In the genomic region with DNA sequence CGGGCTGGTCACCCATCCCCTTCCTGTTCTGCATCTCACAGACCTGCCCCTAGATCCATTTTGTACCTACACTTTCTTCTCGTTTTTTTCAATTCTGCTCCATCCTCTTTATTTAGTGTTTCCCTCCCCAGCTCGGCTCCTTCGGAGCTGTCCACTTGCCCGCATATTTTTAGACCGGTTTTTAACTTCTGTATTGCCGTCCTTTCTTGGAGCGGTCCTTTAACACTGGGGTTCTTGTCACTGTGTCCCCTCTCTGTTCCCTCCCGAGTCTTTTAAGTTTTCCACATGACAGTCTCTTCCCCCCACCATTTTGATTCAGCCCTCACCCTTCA, we compare ENCODE assay signal across 9 cellular contexts. TPM values are rescaled to one million over a fixed set of nuclear protein-coding genes. Genes with fewer than 3 reads are reported as not detected.
A peak's percentile ranks its signal among the peaks of the same experiment; 100 is the strongest.
DNase-seq lines count a peak whose midpoint lies in the region; ATAC-seq, FAIRE-seq and TF ChIP-seq lines count a peak whose summit lies in the region.
"Had no signal": no experiment of that assay in that cellular context is flagged by ENCODE, and none has a peak within 500 bp of the region (broad histone marks: within the 10 kb centered on the region; RNA-seq: fewer than 3 reads in every experiment).

No MANE protein-coding gene starts in this region.

- no peaks in the 10 kb centered on the region for H3F3A ChIP-seq in OCI-LY1 (ENCODE audit: insufficient read depth, low read length)

- no peaks in the 10 kb centered on the region for H3K9me2 ChIP-seq in OCI-LY1 (ENCODE audit: low read depth, low read length)

- ATAC-seq in GM21360 (IDR thresholded peaks at IDR 0.05; ENCODE audit: unreplicated experiment), result no peak
- ATAC-seq in naive thymus-derived CD8-positive, alpha-beta T cell, result no peak

- no peak for FAIRE-seq in RCC 7860 (lab: Jason Lieb, UNC)

- H3K9ac ChIP-seq in OCI-LY1 (ENCODE audit: low read length), result peak overlapping the region; percentile 81
- no peak overlapping the region for H3K9ac ChIP-seq in parathyroid adenoma

- no peak for DNase-seq in CD4-positive, alpha-beta memory T cell
- DNase-seq in RCC 7860 (ENCODE audit: low spot score) (no peak), NCI-H748 treated with DMSO at 0.1 percent for 48 hours (lab: John Stamatoyannopoulos, UW) (no peak)
- DNase-seq in naive thymus-derived CD8-positive, alpha-beta T cell, result no peak
- DNase-seq: activated T-cell treated with anti-CD3 and anti-CD28 coated beads for 4 hours had no signal

- H4K20me1 ChIP-seq in OCI-LY1 (ENCODE audit: insufficient read depth, low read length), result no peaks in the 10 kb centered on the region

- H3K27ac ChIP-seq in CD4-positive, alpha-beta memory T cell (ENCODE audit: low read depth, low read length), result peak overlapping the region; percentile 49
- H3K27ac ChIP-seq in OCI-LY1 (ENCODE audit: low read depth, low read length, poor library complexity, severe bottlenecking), result peak overlapping the region; percentile 46
- H3K27ac ChIP-seq in esophagus (ENCODE audit: low read depth in 2 of 2, low read length in 1 of 2), result peak overlapping the region; percentile 97 to 98
- H3K27ac ChIP-seq in parathyroid adenoma, result peak overlapping the region; percentile 65

- H3K4me1 Mint-ChIP-seq in CD4-positive, alpha-beta memory T cell, result peaks cover 11 to 32% (median 21%) of the 10 kb centered on the region in 4 donors
- peaks cover 5 to 29% (median 21%) of the 10 kb centered on the region in 4 donors for H3K4me1 Mint-ChIP-seq in naive thymus-derived CD8-positive, alpha-beta T cell

- H3K4me2 ChIP-seq in OCI-LY1 (ENCODE audit: low read length) (peak overlapping the region; percentile 89), parathyroid adenoma (ENCODE audit: low read length) (peak overlapping the region; percentile 69)

- CTCF ChIA-PET in CD4-positive, alpha-beta memory T cell (lab: Charles Lee; ENCODE audit: partially characterized antibody), result interaction anchor here (1.4 to 3.1 kb wide), 3 partner anchors 126 to 151 kb away, joined by 3 to 15 read pairs (median 11); no protein-coding TSS in a partner anchor

- peaks cover 70% of the 10 kb centered on the region for H3K4me1 ChIP-seq in CD4-positive, alpha-beta memory T cell (ENCODE audit: insufficient read depth, low read length)
- H3K4me1 ChIP-seq in OCI-LY1 (ENCODE audit: insufficient read depth, low read length, severe bottlenecking), result peaks cover 54% of the 10 kb centered on the region
- H3K4me1 ChIP-seq in esophagus (ENCODE audit: control insufficient read depth in 2 of 2, insufficient read depth in 2 of 2, low read length in 1 of 2), result peaks cover 4 to 18% of the 10 kb centered on the region in 2 donors
- peaks cover 32% of the 10 kb centered on the region for H3K4me1 ChIP-seq in parathyroid adenoma

- H3K79me2 ChIP-seq in OCI-LY1 (ENCODE audit: insufficient read depth, low read length) (peaks cover 61% of the 10 kb centered on the region), parathyroid adenoma (peaks cover 40% of the 10 kb centered on the region)

- no peak overlapping the region for H3K27ac Mint-ChIP-seq in CD4-positive, alpha-beta memory T cell
- H3K27ac Mint-ChIP-seq in naive thymus-derived CD8-positive, alpha-beta T cell, result no peak overlapping the region

- no peaks in the 10 kb centered on the region for H3K27me3 Mint-ChIP-seq in CD4-positive, alpha-beta memory T cell
- no peaks in the 10 kb centered on the region for H3K27me3 Mint-ChIP-seq in naive thymus-derived CD8-positive, alpha-beta T cell

- intact Hi-C loops in CD4-positive, alpha-beta memory T cell (cut with micrococcal nuclease), result loop anchor here (5.0 kb wide), 2 partner anchors 75 to 380 kb away; no protein-coding TSS in a partner anchor

- H3K4me3 ChIP-seq in CD4-positive, alpha-beta memory T cell (ENCODE audit: low read length in 2 of 2), result peak overlapping the region; percentile 68 to 71
- H3K4me3 ChIP-seq in OCI-LY1 (ENCODE audit: low read depth, low read length, poor library complexity, severe bottlenecking) (peak overlapping the region; percentile 77), esophagus (ENCODE audit: low read depth in 1 of 2, low read length in 2 of 2) (peak overlapping the region; percentile 67 to 94), parathyroid adenoma (ENCODE audit: low read depth, low read length) (peak overlapping the region; percentile 56)

- no peak overlapping the region for H2AFZ ChIP-seq in OCI-LY1 (ENCODE audit: low read length)
- H2AFZ ChIP-seq in parathyroid adenoma, result no peak overlapping the region

- H3K9me3 ChIP-seq in CD4-positive, alpha-beta memory T cell (ENCODE audit: control insufficient read depth in 1 of 2, low read length in 2 of 2), result no peaks in the 10 kb centered on the region
- H3K9me3 ChIP-seq in OCI-LY1 (ENCODE audit: low read length), result no peaks in the 10 kb centered on the region
- H3K9me3 ChIP-seq in esophagus (ENCODE audit: control insufficient read depth in 2 of 2, insufficient read depth in 1 of 2, low read depth in 1 of 2, low read length in 1 of 2), result no peaks in the 10 kb centered on the region
- no peaks in the 10 kb centered on the region for H3K9me3 ChIP-seq in parathyroid adenoma (ENCODE audit: control insufficient read depth, low read length)

- no peaks in the 10 kb centered on the region for H3K36me3 ChIP-seq in CD4-positive, alpha-beta memory T cell (ENCODE audit: insufficient read depth, low read length)
- H3K36me3 ChIP-seq in OCI-LY1 (ENCODE audit: insufficient read depth, low read length), result 0 out of 2 replicates have a peak, but pooled peaks cover 3% of the 10 kb centered on the region
- peaks cover 0 to 2% of the 10 kb centered on the region in 2 donors for H3K36me3 ChIP-seq in esophagus (ENCODE audit: control insufficient read depth in 2 of 2, insufficient read depth in 2 of 2, low read length in 1 of 2)
- H3K36me3 ChIP-seq in parathyroid adenoma (ENCODE audit: control insufficient read depth, insufficient read depth, low read length), result no peaks in the 10 kb centered on the region

- TF ChIP-seq CTCF in OCI-LY1 (IDR thresholded peaks at IDR 0.05; ENCODE audit: low read length), result no peak
- no peak for TF ChIP-seq CTCF in parathyroid adenoma (IDR thresholded peaks at IDR 0.05)

- WGBS in esophagus, 2 donors, result 13 to 16% methylated on average over 9 of the region's 9 CpGs

- H3K36me3 Mint-ChIP-seq in CD4-positive, alpha-beta memory T cell, result peaks cover 5% of the 10 kb centered on the region in 2 donors
- peaks cover 0 to 3% (median 0%) of the 10 kb centered on the region in 3 donors for H3K36me3 Mint-ChIP-seq in naive thymus-derived CD8-positive, alpha-beta T cell

- no peak overlapping the region for H3K4me3 Mint-ChIP-seq in CD4-positive, alpha-beta memory T cell
- H3K4me3 Mint-ChIP-seq in naive thymus-derived CD8-positive, alpha-beta T cell, result no peak overlapping the region

- H3K27me3 ChIP-seq in CD4-positive, alpha-beta memory T cell (ENCODE audit: insufficient read depth, low read length), result no peaks in the 10 kb centered on the region
- no peaks in the 10 kb centered on the region for H3K27me3 ChIP-seq in OCI-LY1 (ENCODE audit: insufficient read depth, low read length)
- no peaks in the 10 kb centered on the region for H3K27me3 ChIP-seq in esophagus (ENCODE audit: control insufficient read depth in 1 of 2, insufficient read depth in 2 of 2, low read length in 2 of 2)
- H3K27me3 ChIP-seq in parathyroid adenoma (ENCODE audit: control insufficient read depth, insufficient read depth, low read length), result no peaks in the 10 kb centered on the region

- POLR2A ChIA-PET in CD4-positive, alpha-beta memory T cell (lab: Charles Lee; ENCODE audit: partially characterized antibody), result interaction anchor here (1.3 to 4.0 kb wide), 5 partner anchors 10 to 151 kb away, joined by 3 to 36 read pairs (median 4); no protein-coding TSS in a partner anchor
- POLR2A ChIA-PET in naive thymus-derived CD8-positive, alpha-beta T cell (lab: Charles Lee), result interaction anchor here (1.8 kb wide), 1 partner anchor 251 kb away, joined by 5 read pairs; the partner anchor contains the start of gene ZC3H4

- H3K9me3 Mint-ChIP-seq in CD4-positive, alpha-beta memory T cell, result no peaks in the 10 kb centered on the region
- H3K9me3 Mint-ChIP-seq in naive thymus-derived CD8-positive, alpha-beta T cell, result peaks cover 0 to 1% (median 0%) of the 10 kb centered on the region in 9 donors

RNA-seq across cellular contexts. Expression of gene ARHGAP35, which starts 1.7 kb away (rescaled TPM):
- 10 to 100 TPM; 47.5 to 49.0 TPM for total RNA-seq in CD4-positive, alpha-beta memory T cell
- 10 to 100 TPM in 1 of 2 donors, 1 to 10 TPM in 1; 1.1 to 10.6 TPM for polyA plus RNA-seq in CD4-positive, alpha-beta memory T cell
- 10 to 100 TPM in 1 of 2 donors, 1 to 10 TPM in 1; 9.6 to 15.2 TPM for polyA plus RNA-seq in esophagus
- total RNA-seq in naive thymus-derived CD8-positive, alpha-beta T cell, result 10 to 100 TPM; 27.3 TPM
- polyA plus RNA-seq in naive thymus-derived CD8-positive, alpha-beta T cell, result 1 to 10 TPM; 2.0 to 3.3 (median 2.1) TPM

RNA-seq across cellular contexts. Expression of gene AP2S1, which starts 11.8 kb away (rescaled TPM):
- 10 to 100 TPM; 40.7 to 42.1 TPM for total RNA-seq in CD4-positive, alpha-beta memory T cell
- 10 to 100 TPM; 62.4 to 67.6 TPM for polyA plus RNA-seq in CD4-positive, alpha-beta memory T cell
- 100 to 1,000 TPM in 1 of 2 donors, 10 to 100 TPM in 1; 71.2 to 157 TPM for polyA plus RNA-seq in esophagus
- 10 to 100 TPM; 39.3 to 40.6 TPM for total RNA-seq in naive thymus-derived CD8-positive, alpha-beta T cell
- polyA plus RNA-seq in naive thymus-derived CD8-positive, alpha-beta T cell, result 10 to 100 TPM; 63.8 to 68.3 (median 65.2) TPM

Comparison
In these comparisons a context has a peak if more than half of its experiments do, and no peak if none do; other contexts are left out.
1. H3K27ac ChIP-seq: peak in every context shown above with its lines; median percentile 98 in esophagus; 65 in parathyroid adenoma; 49 in CD4-positive, alpha-beta memory T cell; 46 in OCI-LY1.